ENCODE assay signal across 9 cellular contexts in genomic region chr6:133241901-133242760, GRCh38. TPM values are rescaled to one million over a fixed set of nuclear protein-coding genes. Genes with fewer than 3 reads are reported as not detected.
DNase-seq lines count a peak whose midpoint lies in the region; FAIRE-seq and TF ChIP-seq lines count a peak whose summit lies in the region.
"Had no signal": no experiment of that assay in that cellular context is flagged by ENCODE, and none has a peak within 500 bp of the region (broad histone marks: within the 10 kb centered on the region; RNA-seq: fewer than 3 reads in every experiment).

No MANE protein-coding gene starts in this region.

- H3K27me3 Mint-ChIP-seq in brain = peaks cover 49% of the 10 kb centered on the region

- intact Hi-C loops in tibial artery (cut with DNase I; ENCODE audit: low total_unique reads) = no loop called here

- H3K27ac Mint-ChIP-seq in brain = peak overlapping the region in 4 of 5 experiments; percentile 79 to 96 (median 94)

- H3K36me3 ChIP-seq in tibial artery = no peaks in the 10 kb centered on the region
- H3K36me3 ChIP-seq: neutrophil had no signal

- H3K27ac ChIP-seq in tibial artery = peak overlapping the region in 1 of 2 donors; percentile 36
- H3K27ac ChIP-seq: neutrophil had no signal

- peak overlapping the region; percentile 48 to 65 for H3K4me3 ChIP-seq in tibial artery

- H3K36me3 Mint-ChIP-seq in brain = no peaks in the 10 kb centered on the region

- TF ChIP-seq CTCF in brain (conservative IDR thresholded peaks at IDR 0.05) (no peak), tibial artery (IDR thresholded peaks at IDR 0.05) (no peak)

- H3K9me3 ChIP-seq in tibial artery = no peaks in the 10 kb centered on the region
- H3K9me3 ChIP-seq: neutrophil had no signal

- H3K4me3 Mint-ChIP-seq in brain = peak overlapping the region; percentile 87 to 95 (median 92)

- H3K9me3 Mint-ChIP-seq in brain = peaks cover 0 to 3% (median 0%) of the 10 kb centered on the region in 5 experiments

- no peak for FAIRE-seq in HTR-8/SVneo (lab: Jason Lieb, UNC)

- H3K4me1 ChIP-seq in tibial artery = peaks cover 0 to 27% (median 20%) of the 10 kb centered on the region in 4 donors

- peaks cover 45% of the 10 kb centered on the region for H3K4me1 Mint-ChIP-seq in brain

- H3K27me3 ChIP-seq in tibial artery = peaks cover 0 to 30% of the 10 kb centered on the region in 2 donors

- DNase-seq in SKM-1 treated with dmso at 0.1 percent for 144 hours (lab: John Stamatoyannopoulos, UW; ENCODE audit: unreplicated experiment) (peak; percentile 43), SKM-1 (lab: John Stamatoyannopoulos, UW; ENCODE audit: unreplicated experiment) (no peak), left kidney (ENCODE audit: low read depth, low spot score) (peak; percentile 69), tibial artery (no peak), epidermal melanocyte (ENCODE audit: insufficient read length, low spot score) (no peak), DMS153 treated with DMSO at 0.1 percent for 48 hours (lab: John Stamatoyannopoulos, UW; ENCODE audit: unreplicated experiment) (no peak), HTR-8/SVneo (ENCODE audit: insufficient read length, low spot score) (no peak)

RNA-seq across cellular contexts. Expression of gene EYA4, which starts 1.0 kb away (rescaled TPM):
- polyA plus RNA-seq in brain (ENCODE audit: insufficient read depth, low read depth, low replicate concordance) = 13.5 TPM

Comparison
In these comparisons a context has a peak if more than half of its experiments do, and no peak if none do; other contexts are left out.
1. DNase-seq: peak in SKM-1 treated with dmso at 0.1 percent for 144 hours (single experiment) and left kidney (single experiment); none in SKM-1 (single experiment), tibial artery (0 of 2), epidermal melanocyte (single experiment), DMS153 treated with DMSO at 0.1 percent for 48 hours (single experiment) and HTR-8/SVneo (single experiment).